In the genomic region with DNA sequence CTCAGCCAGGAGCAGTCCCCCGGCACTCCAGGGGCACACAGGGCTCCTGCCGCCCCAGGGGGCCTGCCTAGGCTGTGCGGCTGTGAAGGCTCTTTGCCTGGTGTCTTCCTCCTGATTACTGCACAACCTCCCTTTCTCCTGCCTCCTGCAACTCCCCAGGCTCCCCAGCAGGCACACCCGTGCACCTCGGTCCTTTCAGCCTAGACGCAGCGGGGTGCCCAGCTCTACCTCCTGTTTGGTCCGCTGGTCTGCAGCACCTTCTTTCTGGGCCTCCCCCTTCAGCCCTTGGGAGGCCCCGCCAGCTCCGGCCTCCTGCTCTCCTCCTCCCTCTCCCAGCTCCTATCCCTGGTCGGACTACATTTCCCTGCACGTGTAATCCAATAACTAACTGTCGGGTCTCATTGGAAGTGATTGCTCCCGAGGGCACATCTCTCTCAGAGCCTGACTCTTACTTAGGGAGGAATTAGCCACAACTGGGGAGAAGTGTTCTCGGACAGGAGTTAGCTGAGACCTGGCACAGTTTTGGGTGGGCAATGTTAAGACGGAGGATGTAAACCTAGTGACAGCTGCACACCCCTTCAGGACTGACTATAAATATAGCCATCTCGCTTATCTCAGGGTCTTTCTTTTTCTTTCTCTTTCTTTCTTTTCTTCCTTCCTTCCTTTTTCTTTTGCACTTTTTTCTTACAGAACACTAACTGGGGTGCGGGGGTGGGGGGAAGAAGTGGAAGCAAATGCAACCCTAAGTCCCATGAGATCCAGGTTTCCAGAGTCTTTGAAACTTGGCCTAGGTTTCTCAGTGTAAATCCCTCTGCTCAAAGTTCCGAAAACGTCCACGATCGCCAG, we compare ENCODE assay signal across 1 cellular context.
TF ChIP-seq lines count a peak whose summit lies in the region.

No MANE protein-coding gene starts in this region.

TF ChIP-seq in HEK293, 187 proteins besides CTCF, POLR2A, EP300 and RAD21 (continued from another document):
- TF ChIP-seq ZNF223 (tag by site-specific recombination; IDR thresholded peaks at IDR 0.05), result no peak
- TF ChIP-seq, protein P1, sequence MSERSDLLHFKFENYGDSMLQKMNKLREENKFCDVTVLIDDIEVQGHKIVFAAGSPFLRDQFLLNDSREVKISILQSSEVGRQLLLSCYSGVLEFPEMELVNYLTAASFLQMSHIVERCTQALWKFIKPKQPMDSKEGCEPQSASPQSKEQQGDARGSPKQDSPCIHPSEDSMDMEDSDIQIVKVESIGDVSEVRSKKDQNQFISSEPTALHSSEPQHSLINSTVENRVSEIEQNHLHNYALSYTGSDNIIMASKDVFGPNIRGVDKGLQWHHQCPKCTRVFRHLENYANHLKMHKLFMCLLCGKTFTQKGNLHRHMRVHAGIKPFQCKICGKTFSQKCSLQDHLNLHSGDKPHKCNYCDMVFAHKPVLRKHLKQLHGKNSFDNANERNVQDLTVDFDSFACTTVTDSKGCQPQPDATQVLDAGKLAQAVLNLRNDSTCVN (tag by site-specific recombination; optimal IDR thresholded peaks at IDR 0.05), result no peak
- TF ChIP-seq SP2 (tag by site-specific recombination; IDR thresholded peaks at IDR 0.05), result peak; percentile 60
- no peak for TF ChIP-seq ZNF248 (tag by site-specific recombination; IDR thresholded peaks at IDR 0.05)
- no peak for TF ChIP-seq ZNF433 (tag by site-specific recombination; IDR thresholded peaks at IDR 0.05; ENCODE audit: low read depth)
- TF ChIP-seq, protein P2, sequence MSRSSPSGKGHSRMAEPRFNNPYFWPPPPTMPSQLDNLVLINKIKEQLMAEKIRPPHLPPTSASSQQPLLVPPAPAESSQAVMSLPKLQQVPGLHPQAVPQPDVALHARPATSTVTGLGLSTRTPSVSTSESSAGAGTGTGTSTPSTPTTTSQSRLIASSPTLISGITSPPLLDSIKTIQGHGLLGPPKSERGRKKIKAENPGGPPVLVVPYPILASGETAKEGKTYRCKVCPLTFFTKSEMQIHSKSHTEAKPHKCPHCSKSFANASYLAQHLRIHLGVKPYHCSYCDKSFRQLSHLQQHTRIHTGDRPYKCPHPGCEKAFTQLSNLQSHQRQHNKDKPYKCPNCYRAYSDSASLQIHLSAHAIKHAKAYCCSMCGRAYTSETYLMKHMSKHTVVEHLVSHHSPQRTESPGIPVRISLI (tag by site-specific recombination; IDR thresholded peaks at IDR 0.05), result no peak
- peak; percentile 50; the same call in 1 of the 2 replicates for TF ChIP-seq PRDM1 (tag by site-specific recombination; IDR thresholded peaks at IDR 0.05)
- TF ChIP-seq BCL11A (tag by site-specific recombination; IDR thresholded peaks at IDR 0.05; ENCODE audit: low read depth), result no peak
- peak; percentile 89 for TF ChIP-seq ZBTB17 (tag by site-specific recombination; IDR thresholded peaks at IDR 0.05)
- TF ChIP-seq RBAK (tag by site-specific recombination; IDR thresholded peaks at IDR 0.05), result no peak
- TF ChIP-seq ZNF394 (tag by site-specific recombination; IDR thresholded peaks at IDR 0.05; ENCODE audit: borderline replicate concordance), result no peak
- TF ChIP-seq, protein P3, sequence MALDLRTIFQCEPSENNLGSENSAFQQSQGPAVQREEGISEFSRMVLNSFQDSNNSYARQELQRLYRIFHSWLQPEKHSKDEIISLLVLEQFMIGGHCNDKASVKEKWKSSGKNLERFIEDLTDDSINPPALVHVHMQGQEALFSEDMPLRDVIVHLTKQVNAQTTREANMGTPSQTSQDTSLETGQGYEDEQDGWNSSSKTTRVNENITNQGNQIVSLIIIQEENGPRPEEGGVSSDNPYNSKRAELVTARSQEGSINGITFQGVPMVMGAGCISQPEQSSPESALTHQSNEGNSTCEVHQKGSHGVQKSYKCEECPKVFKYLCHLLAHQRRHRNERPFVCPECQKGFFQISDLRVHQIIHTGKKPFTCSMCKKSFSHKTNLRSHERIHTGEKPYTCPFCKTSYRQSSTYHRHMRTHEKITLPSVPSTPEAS (tag by site-specific recombination; IDR thresholded peaks at IDR 0.05), result peak; percentile 40; the same call in 1 of the 2 replicates
- TF ChIP-seq GLIS2 (tag by site-specific recombination; IDR thresholded peaks at IDR 0.05), result peak; percentile 90
- no peak for TF ChIP-seq ZNF530 (tag by site-specific recombination; IDR thresholded peaks at IDR 0.05; ENCODE audit: low read depth)
- TF ChIP-seq TCF7L2 (IDR thresholded peaks at IDR 0.05; ENCODE audit: borderline replicate concordance, low read depth, low read length), result no peak
- no peak for TF ChIP-seq ZNF138 (tag by site-specific recombination; IDR thresholded peaks at IDR 0.05; ENCODE audit: borderline replicate concordance)
- TF ChIP-seq ZNF2 (tag by site-specific recombination; IDR thresholded peaks at IDR 0.05), result peak; percentile 62
- TF ChIP-seq ZNF670 (tag by site-specific recombination; IDR thresholded peaks at IDR 0.05; ENCODE audit: low read depth), result no peak
- TF ChIP-seq, protein P4, sequence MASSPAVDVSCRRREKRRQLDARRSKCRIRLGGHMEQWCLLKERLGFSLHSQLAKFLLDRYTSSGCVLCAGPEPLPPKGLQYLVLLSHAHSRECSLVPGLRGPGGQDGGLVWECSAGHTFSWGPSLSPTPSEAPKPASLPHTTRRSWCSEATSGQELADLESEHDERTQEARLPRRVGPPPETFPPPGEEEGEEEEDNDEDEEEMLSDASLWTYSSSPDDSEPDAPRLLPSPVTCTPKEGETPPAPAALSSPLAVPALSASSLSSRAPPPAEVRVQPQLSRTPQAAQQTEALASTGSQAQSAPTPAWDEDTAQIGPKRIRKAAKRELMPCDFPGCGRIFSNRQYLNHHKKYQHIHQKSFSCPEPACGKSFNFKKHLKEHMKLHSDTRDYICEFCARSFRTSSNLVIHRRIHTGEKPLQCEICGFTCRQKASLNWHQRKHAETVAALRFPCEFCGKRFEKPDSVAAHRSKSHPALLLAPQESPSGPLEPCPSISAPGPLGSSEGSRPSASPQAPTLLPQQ (tag by site-specific recombination; IDR thresholded peaks at IDR 0.05), result peak; percentile 43
- no peak for TF ChIP-seq SALL2 (tag by site-specific recombination; IDR thresholded peaks at IDR 0.05; ENCODE audit: borderline replicate concordance)
- TF ChIP-seq YY2 (tag by site-specific recombination; IDR thresholded peaks at IDR 0.05), result no peak
- no peak for TF ChIP-seq ZNF311 (tag by site-specific recombination; IDR thresholded peaks at IDR 0.05; ENCODE audit: borderline replicate concordance)
- TF ChIP-seq, protein P5, sequence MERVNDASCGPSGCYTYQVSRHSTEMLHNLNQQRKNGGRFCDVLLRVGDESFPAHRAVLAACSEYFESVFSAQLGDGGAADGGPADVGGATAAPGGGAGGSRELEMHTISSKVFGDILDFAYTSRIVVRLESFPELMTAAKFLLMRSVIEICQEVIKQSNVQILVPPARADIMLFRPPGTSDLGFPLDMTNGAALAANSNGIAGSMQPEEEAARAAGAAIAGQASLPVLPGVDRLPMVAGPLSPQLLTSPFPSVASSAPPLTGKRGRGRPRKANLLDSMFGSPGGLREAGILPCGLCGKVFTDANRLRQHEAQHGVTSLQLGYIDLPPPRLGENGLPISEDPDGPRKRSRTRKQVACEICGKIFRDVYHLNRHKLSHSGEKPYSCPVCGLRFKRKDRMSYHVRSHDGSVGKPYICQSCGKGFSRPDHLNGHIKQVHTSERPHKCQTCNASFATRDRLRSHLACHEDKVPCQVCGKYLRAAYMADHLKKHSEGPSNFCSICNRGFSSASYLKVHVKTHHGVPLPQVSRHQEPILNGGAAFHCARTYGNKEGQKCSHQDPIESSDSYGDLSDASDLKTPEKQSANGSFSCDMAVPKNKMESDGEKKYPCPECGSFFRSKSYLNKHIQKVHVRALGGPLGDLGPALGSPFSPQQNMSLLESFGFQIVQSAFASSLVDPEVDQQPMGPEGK (tag by site-specific recombination; IDR thresholded peaks at IDR 0.05), result peak; percentile 94
- no peak for TF ChIP-seq ZNF354C (tag by site-specific recombination; IDR thresholded peaks at IDR 0.05; ENCODE audit: borderline replicate concordance, low read depth)
- no peak for TF ChIP-seq ZNF707 (tag by site-specific recombination; IDR thresholded peaks at IDR 0.05)
